ENCODE assay signal across 8 cellular contexts in genomic region chr7:42932861-42933591, GRCh38. TPM values are rescaled to one million over a fixed set of nuclear protein-coding genes. Genes with fewer than 3 reads are reported as not detected.
DNase-seq lines count a peak whose midpoint lies in the region; ATAC-seq and TF ChIP-seq lines count a peak whose summit lies in the region.

No MANE protein-coding gene starts in this region.

- no peak for TF ChIP-seq CTCF in chondrocyte (IDR thresholded peaks at IDR 0.05)

- ATAC-seq in GM18867 (IDR thresholded peaks at IDR 0.05; ENCODE audit: unreplicated experiment), result no peak

- H3K36me3 Mint-ChIP-seq in chondrocyte (ENCODE audit: low read depth), result peaks cover 13% of the 10 kb centered on the region

- H3K4me1 Mint-ChIP-seq in chondrocyte (ENCODE audit: low read depth), result peaks cover 43% of the 10 kb centered on the region

- H3K4me3 ChIP-seq in urinary bladder (ENCODE audit: low read depth, low read length), result peak overlapping the region; percentile 72

- WGBS in urinary bladder, result 3% methylated on average over 16 of the region's 16 CpGs

- H3K27ac ChIP-seq in urinary bladder (ENCODE audit: low read depth), result no peak overlapping the region

- peaks cover 2% of the 10 kb centered on the region for H3K4me1 ChIP-seq in urinary bladder (ENCODE audit: insufficient read depth)

- no peaks in the 10 kb centered on the region for H3K9me3 Mint-ChIP-seq in chondrocyte (ENCODE audit: low read depth)

- DNase-seq in SHP77 (lab: John Stamatoyannopoulos, UW) (peak; percentile 3 to 15), SHP77 treated with DMSO at 0.1 percent for 48 hours (lab: John Stamatoyannopoulos, UW) (no peak), NCI-H748 treated with DMSO at 0.1 percent for 48 hours (lab: John Stamatoyannopoulos, UW) (peak; percentile 4), chondrocyte (ENCODE audit: low spot score) (no peak), medulla oblongata (ENCODE audit: extremely low spot score) (peak; percentile 41)
- no peak for DNase-seq in stimulated activated CD4-positive, alpha-beta T cell treated with anti-CD3 and anti-CD28 coated beads, Interleukin-12 subunit alpha, Interleukin-12 subunit beta, amount 100 ng/mL, for 4 hours

- H3K27me3 Mint-ChIP-seq in chondrocyte (ENCODE audit: low read depth), result no peaks in the 10 kb centered on the region

- peak overlapping the region; percentile 99 for H3K27ac Mint-ChIP-seq in chondrocyte (ENCODE audit: unreplicated experiment)

- peak overlapping the region; percentile 97 for H3K4me3 Mint-ChIP-seq in chondrocyte (ENCODE audit: unreplicated experiment)

- H3K36me3 ChIP-seq in urinary bladder (ENCODE audit: insufficient read depth), result no peaks in the 10 kb centered on the region

RNA-seq across cellular contexts. Expression of gene MRPL32, which starts 0.8 kb away (rescaled TPM):
- 31.9 to 35.9 TPM (median 32.7 TPM) in 3 replicates for total RNA-seq in chondrocyte
- 56.1 TPM for total RNA-seq in urinary bladder
- 48.4 TPM for polyA plus RNA-seq in urinary bladder

RNA-seq across cellular contexts. Expression of gene PSMA2, which starts 1.1 kb away (rescaled TPM):
- total RNA-seq in chondrocyte (58.3 to 73.0 TPM (median 60.8 TPM) in 3 replicates), urinary bladder (64.4 TPM)
- 90.6 TPM for polyA plus RNA-seq in urinary bladder

RNA-seq across cellular contexts. Expression of gene C7orf25, which starts 21.2 kb away (rescaled TPM):
- total RNA-seq in chondrocyte, result 8.9 to 11.2 TPM (median 9.7 TPM) in 3 replicates
- total RNA-seq in urinary bladder, result 4.0 TPM
- 6.8 TPM for polyA plus RNA-seq in urinary bladder

Comparison
In these comparisons a context has a peak if more than half of its experiments do, and no peak if none do; other contexts are left out.
1. DNase-seq: peak in SHP77 (2 of 2), NCI-H748 treated with DMSO at 0.1 percent for 48 hours (single experiment) and medulla oblongata (single experiment); none in SHP77 treated with DMSO at 0.1 percent for 48 hours (single experiment), chondrocyte (single experiment) and stimulated activated CD4-positive, alpha-beta T cell treated with anti-CD3 and anti-CD28 coated beads, Interleukin-12 subunit alpha, Interleukin-12 subunit beta, amount 100 ng/mL, for 4 hours (single experiment).